Comparison of ENCODE assay signal across 7 cellular contexts in the genomic region with DNA sequence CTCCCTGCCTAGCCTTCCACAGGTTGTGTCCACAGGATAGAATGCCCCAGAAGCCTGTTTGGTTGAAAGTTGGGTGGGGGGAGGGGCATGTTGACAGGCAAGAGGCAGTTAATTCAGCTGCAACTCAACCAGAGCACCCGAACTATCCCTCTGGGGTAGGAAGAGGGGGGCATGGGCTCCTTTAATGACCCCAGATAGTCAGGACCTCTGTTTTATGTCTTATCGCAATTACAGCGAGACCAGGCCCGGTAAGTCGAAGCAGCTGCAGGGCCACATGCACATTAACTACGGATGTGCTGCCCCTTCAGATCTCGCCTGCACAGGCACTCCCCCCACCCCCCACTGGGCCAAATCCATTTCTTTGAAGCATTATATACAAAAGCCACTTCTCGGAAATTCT.
"Had no signal": no experiment of that assay in that cellular context is flagged by ENCODE, and none has a peak within 500 bp of the region (broad histone marks: within the 10 kb centered on the region; RNA-seq: fewer than 3 reads in every experiment).

No MANE protein-coding gene starts in this region.

- ATAC-seq: GM23338, HepG2 had no signal

- H2AFZ ChIP-seq: GM23338 had no signal

- H3K9ac ChIP-seq: KMS-11 had no signal

- H3K4me3 ChIP-seq: GM23338 had no signal

- H3K27ac ChIP-seq: HL-60, KMS-11 had no signal

- H3K4me2 ChIP-seq: GM23338, KMS-11 had no signal

- DNase-seq: H9, HCEC 1CT, KBM-7 had no signal
